Comparison of ENCODE assay signal across 8 cellular contexts in the genomic region with DNA sequence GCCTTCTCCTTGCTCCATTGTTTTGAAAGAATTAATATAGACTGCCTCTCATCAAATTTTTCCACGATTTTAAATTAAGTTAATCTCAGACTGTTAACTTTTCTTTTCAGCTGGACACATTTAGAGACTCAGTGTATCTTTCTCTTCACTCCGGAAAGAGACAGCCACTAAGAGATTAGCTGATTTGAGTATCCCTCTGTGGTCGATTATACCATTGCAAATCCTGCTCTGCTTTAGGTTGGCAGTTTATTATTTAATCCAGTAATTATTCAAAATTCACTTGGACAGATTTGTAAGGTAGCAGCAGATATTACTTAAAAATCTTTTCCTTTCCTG. TPM values are rescaled to one million over a fixed set of nuclear protein-coding genes. Genes with fewer than 3 reads are reported as not detected.
A peak's percentile ranks its signal among the peaks of the same experiment; 100 is the strongest.
DNase-seq lines count a peak whose midpoint lies in the region; ATAC-seq and TF ChIP-seq lines count a peak whose summit lies in the region.

No MANE protein-coding gene starts in this region.

- DNase-seq in GM10266 (ENCODE audit: extremely low spot score): peak; percentile 11
- peak; percentile 5 for DNase-seq in RPMI7951 (ENCODE audit: low read depth)
- DNase-seq in esophagus muscularis mucosa (ENCODE audit: extremely low spot score): no peak
- no peak for DNase-seq in psoas muscle
- no peak for DNase-seq in GM13976 (ENCODE audit: low spot score)

- ATAC-seq in psoas muscle: no peak
- ATAC-seq in GM18498 (IDR thresholded peaks at IDR 0.05; ENCODE audit: unreplicated experiment): no peak
- no peak for ATAC-seq in GM19467 (IDR thresholded peaks at IDR 0.05; ENCODE audit: unreplicated experiment)
- ATAC-seq in esophagus mucosa: no peak

- in situ Hi-C loops in GM13976 (cut with MboI; ENCODE audit: low sequenced_read_pairs, unreplicated experiment): no loop called here

- peaks cover 19 to 33% (median 32%) of the 10 kb centered on the region in 4 donors for H3K4me1 ChIP-seq in esophagus muscularis mucosa
- peaks cover 17% of the 10 kb centered on the region for H3K4me1 ChIP-seq in psoas muscle

- intact Hi-C loops in esophagus muscularis mucosa (cut with DNase I): loop anchor here (1.0 to 10.0 kb wide), 3 partner anchors 29 to 78 kb away; a partner anchor contains a TSS
- intact Hi-C loops in psoas muscle (cut with DNase I): loop anchor here in 1 of 2 donors (2.0 kb wide), 1 partner anchor 30 kb away; a partner anchor contains a TSS

- H3K36me3 ChIP-seq in esophagus muscularis mucosa (peaks cover 0 to 14% (median 2%) of the 10 kb centered on the region in 4 donors), psoas muscle (ENCODE audit: insufficient read depth in 1 of 2, low read depth in 1 of 2) (peaks cover 0 to 23% of the 10 kb centered on the region in 2 donors)

- H3K27me3 ChIP-seq in esophagus muscularis mucosa: no peaks in the 10 kb centered on the region
- H3K27me3 ChIP-seq in psoas muscle (ENCODE audit: insufficient read depth in 3 of 3, low read length in 2 of 3): no peaks in the 10 kb centered on the region

- no peaks in the 10 kb centered on the region for H3K9me3 ChIP-seq in esophagus muscularis mucosa
- H3K9me3 ChIP-seq in psoas muscle: no peaks in the 10 kb centered on the region

- H3K27ac ChIP-seq in esophagus muscularis mucosa (replicated peaks in 1 of 4) (peak overlapping the region; percentile 90 to 98 (median 95)), psoas muscle (peak overlapping the region; percentile 97)

- TF ChIP-seq CTCF in GM10266 (IDR thresholded peaks at IDR 0.05; ENCODE audit: control insufficient read depth, insufficient read depth, low read depth, missing control alignments) (no peak), esophagus muscularis mucosa (IDR thresholded peaks at IDR 0.05) (no peak), psoas muscle (IDR thresholded peaks at IDR 0.05) (no peak), GM13976 (IDR thresholded peaks at IDR 0.05; ENCODE audit: borderline replicate concordance, control extremely low read depth, extremely low read depth, insufficient read depth, missing control alignments) (no peak)

- TF ChIP-seq POLR2A in esophagus muscularis mucosa (IDR thresholded peaks at IDR 0.05; ENCODE audit: low read depth): no peak

- no peak for TF ChIP-seq EP300 in esophagus muscularis mucosa (IDR thresholded peaks at IDR 0.05)

- WGBS in esophagus muscularis mucosa: 2% methylated on average over 3 of the region's 3 CpGs
- 1 to 11% (median 3%) methylated on average over 3 of the region's 3 CpGs for WGBS in psoas muscle, 3 donors

- H3K4me3 ChIP-seq in esophagus muscularis mucosa (peak overlapping the region; percentile 91 to 97 (median 95)), psoas muscle (peak overlapping the region; percentile 96)

RNA-seq across cellular contexts. Expression of a gene that starts 0.6 kb away (rescaled TPM):
- 188 and 222 TPM in 2 replicates for total RNA-seq in RPMI7951 (2014; rRNA removed; shearing (Covaris generic))
- total RNA-seq in esophagus muscularis mucosa (100 to 1,000 TPM in 1 of 4 donors, 10 to 100 TPM in 3; 94.7 to 105 (median 97.3) TPM), psoas muscle (10 to 100 TPM in 1 of 4 donors, 1 to 10 TPM in 3; 6.2 to 12.7 (median 9.2) TPM), esophagus mucosa (164 TPM)
- polyA plus RNA-seq in psoas muscle: 10 to 100 TPM in 1 of 3 donors, 1 to 10 TPM in 2; 5.8 to 10.7 (median 9.6) TPM

RNA-seq across cellular contexts. Expression of a gene that starts 29.2 kb away (rescaled TPM):
- 14.3 and 14.9 TPM in 2 replicates for total RNA-seq in RPMI7951 (2014; rRNA removed; shearing (Covaris generic))
- 10 to 100 TPM; 11.2 to 18.7 (median 12.8) TPM for total RNA-seq in esophagus muscularis mucosa
- total RNA-seq in psoas muscle: 1 to 10 TPM; 3.3 to 4.7 (median 4.2) TPM
- 1 to 10 TPM; 1.9 to 4.1 (median 3.3) TPM for polyA plus RNA-seq in psoas muscle
- total RNA-seq in esophagus mucosa: 14.3 TPM

RNA-seq across cellular contexts. Expression of a gene that starts 48.0 kb away (rescaled TPM):
- 10.8 and 13.7 TPM in 2 replicates for total RNA-seq in RPMI7951 (2014; rRNA removed; shearing (Covaris generic))
- total RNA-seq in esophagus muscularis mucosa (10 to 100 TPM; 13.6 to 24.0 (median 20.6) TPM), psoas muscle (1 to 10 TPM; 3.0 to 4.7 (median 3.5) TPM), esophagus mucosa (15.1 TPM)
- polyA plus RNA-seq in psoas muscle: 1 to 10 TPM; 2.2 to 3.6 (median 2.9) TPM

RNA-seq across cellular contexts. Expression of a gene that starts 48.1 kb away (rescaled TPM):
- total RNA-seq in RPMI7951 (2014; rRNA removed; shearing (Covaris generic)): 11.6 and 14.1 TPM in 2 replicates
- total RNA-seq in esophagus muscularis mucosa: 1 to 10 TPM; 5.2 to 8.7 (median 6.7) TPM
- 1 to 10 TPM; 2.8 to 4.7 (median 4.0) TPM for total RNA-seq in psoas muscle
- polyA plus RNA-seq in psoas muscle: 1 to 10 TPM; 1.3 to 3.2 (median 1.4) TPM
- total RNA-seq in esophagus mucosa: 12.2 TPM

Comparison
In these comparisons a context has a peak if more than half of its experiments do, and no peak if none do; other contexts are left out.
1. DNase-seq: peak in GM10266 (single experiment) and RPMI7951 (single experiment); none in esophagus muscularis mucosa (single experiment), psoas muscle (0 of 2) and GM13976 (single experiment).
2. RNA of a gene that starts 0.6 kb away (total RNA-seq): 188 to 222 TPM in RPMI7951, 164 TPM in esophagus mucosa (single experiment) and 94.7 to 105 TPM in esophagus muscularis mucosa; 6.2 to 12.7 TPM in psoas muscle; every median in the first group is over 4 times any median in the second.